ENCODE assay signal across 32 cellular contexts in genomic region chr2:133839677-133840076, GRCh38.
"Had no signal": no experiment of that assay in that cellular context is flagged by ENCODE, and none has a peak within 500 bp of the region (broad histone marks: within the 10 kb centered on the region; RNA-seq: fewer than 3 reads in every experiment).

No MANE protein-coding gene starts in this region.

- H2AFZ ChIP-seq: parathyroid adenoma had no signal

- H3K27me3 Mint-ChIP-seq: progenitor cell of endocrine pancreas; stimulated activated memory B cell treated with anti-CD40 and anti-IgM and Interleukin-4, amounts not matched to agents 10 μg/mL and 1 μg/mL and 100 μg/mL, for 72 hours had no signal

- H3K4me3 Mint-ChIP-seq: naive thymus-derived CD4-positive, alpha-beta T cell; natural killer cell; nephron; stimulated activated memory B cell treated with anti-CD40 and anti-IgM and Interleukin-4, amounts not matched to agents 10 μg/mL and 1 μg/mL and 100 μg/mL, for 72 hours; stimulated activated naive CD8-positive, alpha-beta T cell treated with anti-CD3 and anti-CD28 coated beads, Interleukin-15, amount 100 ng/mL, for 72 hours; type B pancreatic cell had no signal

- H3K9me3 ChIP-seq: neutrophil, ovary, psoas muscle, suprapubic skin, testis, tibial artery, transverse colon, upper lobe of right lung, uterus had no signal

- H3K27me3 ChIP-seq: neutrophil, ovary, suprapubic skin, testis, tibial artery, transverse colon, upper lobe of right lung, uterus had no signal

- H3K4me2 ChIP-seq: smooth muscle cell had no signal

- H3K36me3 Mint-ChIP-seq: naive thymus-derived CD4-positive, alpha-beta T cell; natural killer cell; stimulated activated memory B cell treated with anti-CD40 and anti-IgM and Interleukin-4, amounts not matched to agents 10 μg/mL and 1 μg/mL and 100 μg/mL, for 72 hours; type B pancreatic cell had no signal

- H3K9ac ChIP-seq: parathyroid adenoma had no signal

- H3K36me3 ChIP-seq: neutrophil, ovary, spleen, suprapubic skin, tibial artery, transverse colon, upper lobe of right lung, uterus had no signal

- H3K4me1 ChIP-seq: parathyroid adenoma, psoas muscle, spleen, suprapubic skin, transverse colon, uterus had no signal

- H3K79me2 ChIP-seq: parathyroid adenoma had no signal

- H3K4me3 ChIP-seq: ovary, psoas muscle, skin epidermis, smooth muscle cell, spleen, suprapubic skin, testis, tibial artery, transverse colon, upper lobe of right lung, uterus had no signal

- H3K27ac Mint-ChIP-seq: naive thymus-derived CD4-positive, alpha-beta T cell; natural killer cell; progenitor cell of endocrine pancreas; stimulated activated memory B cell treated with anti-CD40 and anti-IgM and Interleukin-4, amounts not matched to agents 10 μg/mL and 1 μg/mL and 100 μg/mL, for 72 hours; type B pancreatic cell had no signal

- H3K9me3 Mint-ChIP-seq: naive thymus-derived CD4-positive, alpha-beta T cell; natural killer cell; nephron; stimulated activated memory B cell treated with anti-CD40 and anti-IgM and Interleukin-4, amounts not matched to agents 10 μg/mL and 1 μg/mL and 100 μg/mL, for 72 hours; stimulated activated naive CD8-positive, alpha-beta T cell treated with anti-CD3 and anti-CD28 coated beads, Interleukin-15, amount 100 ng/mL, for 72 hours; type B pancreatic cell had no signal

- DNase-seq: naive thymus-derived CD4-positive, alpha-beta T cell; natural killer cell; nucleus accumbens; ovary; posterior cingulate gyrus; psoas muscle; right cardiac atrium; spleen; stimulated activated CD4-positive, alpha-beta T cell treated with anti-CD3 and anti-CD28 coated beads, Interleukin-12 subunit alpha, Interleukin-12 subunit beta, amount 100 ng/mL, for 4 hours; stimulated activated CD4-positive, alpha-beta T cell treated with anti-CD3 and anti-CD28 coated beads, Interleukin-1b, Interleukin-23, amount 100 ng/mL, for 48 hours; stimulated activated CD4-positive, alpha-beta T cell treated with anti-CD3 and anti-CD28 coated beads, Interleukin-4, amount 100 ng/mL, for 1 hour; stimulated activated CD4-positive, alpha-beta T cell treated with anti-CD3 and anti-CD28 coated beads, Interleukin-4, amount 100 ng/mL, for 4 hours; stimulated activated CD8-positive, alpha-beta memory T cell treated with anti-CD3 and anti-CD28 coated beads, Interleukin-4, amount 100 ng/mL, for 48 hours; stimulated activated naive CD4-positive, alpha-beta T cell; stimulated activated naive CD8-positive, alpha-beta T cell treated with anti-CD3 and anti-CD28 coated beads, Interleukin-15, amount 100 ng/mL, for 72 hours; stimulated activated naive CD8-positive, alpha-beta T cell treated with anti-CD3 and anti-CD28 coated beads, Interleukin-15, Interleukin-2, amounts not matched to agents 100 U/mL and 50 U/mL, for 24 hours; substantia nigra; testis; tibial artery; transverse colon; upper lobe of right lung; uterus had no signal

- ATAC-seq: naive thymus-derived CD4-positive, alpha-beta T cell; natural killer cell; psoas muscle; right cardiac atrium; sciatic nerve; stimulated activated memory B cell treated with anti-CD40 and anti-IgM and Interleukin-4, amounts not matched to agents 10 μg/mL and 1 μg/mL and 100 μg/mL, for 72 hours; stimulated activated naive CD8-positive, alpha-beta T cell treated with anti-CD3 and anti-CD28 coated beads, Interleukin-15, amount 100 ng/mL, for 72 hours; stimulated activated naive CD8-positive, alpha-beta T cell treated with anti-CD3 and anti-CD28 coated beads, Interleukin-15, Interleukin-2, amounts not matched to agents 100 U/mL and 50 U/mL, for 24 hours; upper lobe of right lung had no signal

- H3K27ac ChIP-seq: neutrophil, ovary, parathyroid adenoma, psoas muscle, spleen, suprapubic skin, testis, tibial artery, transverse colon, upper lobe of right lung, uterus had no signal
